2 cellular contexts compared by ENCODE assay signal in the genomic region with DNA sequence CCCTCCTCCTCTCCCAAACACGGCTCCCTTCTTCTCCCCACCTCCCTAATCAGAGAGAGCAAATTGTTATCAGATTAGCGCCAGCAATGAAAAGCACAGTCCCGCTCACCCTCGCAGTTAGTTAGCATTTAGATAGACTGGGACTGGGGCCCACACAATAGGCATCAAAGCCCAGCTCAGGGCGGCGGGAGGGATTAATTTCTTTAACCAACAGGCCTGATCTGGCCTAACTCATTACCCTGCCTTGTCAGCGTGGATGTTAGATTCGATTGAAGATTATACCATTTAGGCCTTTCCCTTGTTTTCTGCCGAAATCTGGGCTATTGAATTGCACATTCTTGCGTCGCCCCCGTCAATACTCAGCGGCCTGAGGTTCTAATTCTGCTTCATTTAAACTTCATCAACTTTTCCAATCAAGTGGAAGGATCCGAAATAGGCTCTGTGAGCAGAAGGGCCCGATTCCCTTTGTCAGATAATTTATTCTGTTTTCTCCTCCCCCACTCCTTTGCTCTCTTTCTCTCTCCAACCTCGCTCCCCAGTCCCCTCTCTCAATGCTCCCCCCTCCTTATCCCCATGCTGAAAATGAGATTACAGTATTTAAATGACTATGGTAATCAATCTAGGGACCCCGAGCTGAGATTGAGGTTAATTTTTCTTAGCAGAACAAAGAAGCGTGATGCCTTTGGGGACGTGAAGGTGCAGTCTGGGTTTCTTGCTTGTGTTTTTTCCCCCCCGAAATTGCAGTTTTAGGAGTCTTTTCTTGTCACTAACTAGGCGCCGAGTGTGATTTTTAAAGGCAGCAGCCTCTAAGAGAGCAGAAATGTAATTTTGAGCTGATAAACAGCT.
TF ChIP-seq lines count a peak whose summit lies in the region.

No MANE protein-coding gene starts in this region.

TF ChIP-seq in endothelial cell of umbilical vein, 7 proteins besides CTCF, POLR2A, EP300 and RAD21:
- TF ChIP-seq POLR2AphosphoS5 (IDR thresholded peaks at IDR 0.05; ENCODE audit: insufficient read depth, low read depth, low read length) (no peak), JUN (IDR thresholded peaks at IDR 0.05; ENCODE audit: borderline replicate concordance, insufficient read depth, insufficient read length, low read depth) (no peak), EZH2 (IDR thresholded peaks at IDR 0.05; ENCODE audit: borderline replicate concordance, low read depth, low read length, severe bottlenecking) (peak; percentile 8)

TF ChIP-seq in neural cell, 6 proteins besides CTCF, POLR2A, EP300 and RAD21:
- TF ChIP-seq, protein P1, sequence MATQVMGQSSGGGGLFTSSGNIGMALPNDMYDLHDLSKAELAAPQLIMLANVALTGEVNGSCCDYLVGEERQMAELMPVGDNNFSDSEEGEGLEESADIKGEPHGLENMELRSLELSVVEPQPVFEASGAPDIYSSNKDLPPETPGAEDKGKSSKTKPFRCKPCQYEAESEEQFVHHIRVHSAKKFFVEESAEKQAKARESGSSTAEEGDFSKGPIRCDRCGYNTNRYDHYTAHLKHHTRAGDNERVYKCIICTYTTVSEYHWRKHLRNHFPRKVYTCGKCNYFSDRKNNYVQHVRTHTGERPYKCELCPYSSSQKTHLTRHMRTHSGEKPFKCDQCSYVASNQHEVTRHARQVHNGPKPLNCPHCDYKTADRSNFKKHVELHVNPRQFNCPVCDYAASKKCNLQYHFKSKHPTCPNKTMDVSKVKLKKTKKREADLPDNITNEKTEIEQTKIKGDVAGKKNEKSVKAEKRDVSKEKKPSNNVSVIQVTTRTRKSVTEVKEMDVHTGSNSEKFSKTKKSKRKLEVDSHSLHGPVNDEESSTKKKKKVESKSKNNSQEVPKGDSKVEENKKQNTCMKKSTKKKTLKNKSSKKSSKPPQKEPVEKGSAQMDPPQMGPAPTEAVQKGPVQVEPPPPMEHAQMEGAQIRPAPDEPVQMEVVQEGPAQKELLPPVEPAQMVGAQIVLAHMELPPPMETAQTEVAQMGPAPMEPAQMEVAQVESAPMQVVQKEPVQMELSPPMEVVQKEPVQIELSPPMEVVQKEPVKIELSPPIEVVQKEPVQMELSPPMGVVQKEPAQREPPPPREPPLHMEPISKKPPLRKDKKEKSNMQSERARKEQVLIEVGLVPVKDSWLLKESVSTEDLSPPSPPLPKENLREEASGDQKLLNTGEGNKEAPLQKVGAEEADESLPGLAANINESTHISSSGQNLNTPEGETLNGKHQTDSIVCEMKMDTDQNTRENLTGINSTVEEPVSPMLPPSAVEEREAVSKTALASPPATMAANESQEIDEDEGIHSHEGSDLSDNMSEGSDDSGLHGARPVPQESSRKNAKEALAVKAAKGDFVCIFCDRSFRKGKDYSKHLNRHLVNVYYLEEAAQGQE (IDR thresholded peaks at IDR 0.05; ENCODE audit: borderline replicate concordance) = no peak
- TF ChIP-seq TAF1 (IDR thresholded peaks at IDR 0.05; ENCODE audit: low read depth) = no peak
- no peak for TF ChIP-seq EZH2 (IDR thresholded peaks at IDR 0.05; ENCODE audit: borderline replicate concordance, insufficient read depth, low read length, poor library complexity, severe bottlenecking)
- TF ChIP-seq POLR2AphosphoS5 (IDR thresholded peaks at IDR 0.05) = no peak
- TF ChIP-seq SMC3 (conservative IDR thresholded peaks at IDR 0.05; ENCODE audit: poor library complexity) = no peak
- no peak for TF ChIP-seq MXI1 (conservative IDR thresholded peaks at IDR 0.05; ENCODE audit: poor library complexity, severe bottlenecking)
